ENCODE assay signal across 8 cellular contexts in genomic region chr20:64327353-64328029, GRCh38.
DNase-seq lines count a peak whose midpoint lies in the region; ATAC-seq, FAIRE-seq and TF ChIP-seq lines count a peak whose summit lies in the region.
"Not testable (repeated sequence)": the region's sequence is repeated elsewhere in the genome, so short reads cannot be mapped to it uniquely, and the experiment has no call there.

No MANE protein-coding gene starts in this region.

- not testable (repeated sequence) for H3K27ac Mint-ChIP-seq in activated T-helper 1 cell treated with anti-CD3 and anti-CD28 coated beads, Interleukin-12 subunit alpha, Interleukin-12 subunit beta, Interleukin-2, Interleukin-4 antibody, amounts not matched to agents 30 ng/mL and 10 ng/mL and 1 ng/mL, durations not matched to agents 14 hours and 24 hours and 36 hours; nephron

- CTCF ChIA-PET in H1 (lab: Charles Lee; ENCODE audit: partially characterized antibody), result not testable (repeated sequence)

- H2AFZ ChIP-seq in H1 (ENCODE audit: low read length), result not testable (repeated sequence)

- H3K23ac ChIP-seq in H1 (ENCODE audit: insufficient read length), result not testable (repeated sequence)

- not testable (repeated sequence) for H2BK5ac ChIP-seq in H1 (ENCODE audit: low read depth, low read length)

- not testable (repeated sequence) for H3K4ac ChIP-seq in H1 (replicated peaks; ENCODE audit: insufficient read length, low read depth, low read length)

- H2BK15ac ChIP-seq in H1 (ENCODE audit: low read length), result not testable (repeated sequence)

- not testable (repeated sequence) for H3K18ac ChIP-seq in H1 (ENCODE audit: extremely low read depth, low read length)

- not testable (repeated sequence) for H3K9me3 Mint-ChIP-seq in activated T-helper 1 cell treated with anti-CD3 and anti-CD28 coated beads, Interleukin-12 subunit alpha, Interleukin-12 subunit beta, Interleukin-2, Interleukin-4 antibody, amounts not matched to agents 30 ng/mL and 10 ng/mL and 1 ng/mL, durations not matched to agents 14 hours and 24 hours and 36 hours; nephron

- TF ChIP-seq RAD21 in H1 (IDR thresholded peaks at IDR 0.05 in 1 of 2, conservative IDR thresholded peaks at IDR 0.05 in 1 of 2; ENCODE audit: low read depth in 2 of 2, low read length in 2 of 2), result not testable (repeated sequence)

- POLR2A ChIA-PET in H1 (lab: Charles Lee; ENCODE audit: partially characterized antibody), result not testable (repeated sequence)

- H4K8ac ChIP-seq in H1 (ENCODE audit: extremely low read depth, insufficient read depth, low read length), result not testable (repeated sequence)

- not testable (repeated sequence) for TF ChIP-seq POLR2A in H1 (IDR thresholded peaks at IDR 0.05; ENCODE audit: control extremely low read depth in 1 of 2, low read depth in 2 of 2, low read length in 2 of 2)

- H3K56ac ChIP-seq in H1 (replicated peaks; ENCODE audit: insufficient read length, low read depth, low read length), result not testable (repeated sequence)

- not testable (repeated sequence) for H3K23me2 ChIP-seq in H1 (ENCODE audit: low read depth, low read length)

- H3K4me1 Mint-ChIP-seq in activated T-helper 1 cell treated with anti-CD3 and anti-CD28 coated beads, Interleukin-12 subunit alpha, Interleukin-12 subunit beta, Interleukin-2, Interleukin-4 antibody, amounts not matched to agents 30 ng/mL and 10 ng/mL and 1 ng/mL, durations not matched to agents 14 hours and 24 hours and 36 hours (ENCODE audit: low read depth); nephron: not testable (repeated sequence)

- intact Hi-C loops in activated T-helper 1 cell treated with anti-CD3 and anti-CD28 coated beads, Interleukin-12 subunit alpha, Interleukin-12 subunit beta, Interleukin-2, Interleukin-4 antibody, amounts not matched to agents 30 ng/mL and 10 ng/mL and 1 ng/mL, durations not matched to agents 14 hours and 24 hours and 36 hours (cut with micrococcal nuclease); upper lobe of right lung (cut with DNase I): not testable (repeated sequence)

- ATAC-seq in HG03139 (IDR thresholded peaks at IDR 0.05; ENCODE audit: unreplicated experiment) (peak; percentile 50), upper lobe of right lung (peak; percentile 98)

- H3K27ac ChIP-seq in H1 (ENCODE audit: low read depth, low read length); upper lobe of right lung: not testable (repeated sequence)

- not testable (repeated sequence) for H4K91ac ChIP-seq in H1 (replicated peaks; ENCODE audit: insufficient read length, low read length)

- H2BK120ac ChIP-seq in H1 (replicated peaks; ENCODE audit: low read depth, low read length), result not testable (repeated sequence)

- peak overlapping the region in 1 of 4 experiments; percentile 38; a peak in 2 of 8 replicates for H3K4me3 ChIP-seq in H1 (ENCODE audit: extremely low read depth in 1 of 4, insufficient read depth in 2 of 4, low read depth in 3 of 4, low read length in 4 of 4)
- peak overlapping the region; percentile 43; the same call in 1 of the 2 replicates for H3K4me3 ChIP-seq in iPS-18c (ENCODE audit: insufficient read depth, low read depth, low read length)
- not testable (repeated sequence) for H3K4me3 ChIP-seq in upper lobe of right lung

- not testable (repeated sequence) for TF ChIP-seq EP300 in H1 (IDR thresholded peaks at IDR 0.05; ENCODE audit: borderline replicate concordance in 1 of 2, low read depth in 2 of 2, low read length in 2 of 2)

- H3K79me2 ChIP-seq in H1 (ENCODE audit: control insufficient read depth in 1 of 2, insufficient read depth in 2 of 2, low read length in 2 of 2), result not testable (repeated sequence)

- not testable (repeated sequence) for TF ChIP-seq CTCF in H1 (IDR thresholded peaks at IDR 0.05; ENCODE audit: control extremely low read depth in 1 of 3, insufficient read depth in 1 of 3, low read depth in 1 of 3, low read length in 3 of 3); nephron (IDR thresholded peaks at IDR 0.05; ENCODE audit: unreplicated experiment in 3 of 3); upper lobe of right lung (IDR thresholded peaks at IDR 0.05)

- not testable (repeated sequence) for H4K20me1 ChIP-seq in H1 (replicated peaks in 1 of 2; ENCODE audit: control insufficient read depth in 1 of 2, insufficient read depth in 2 of 2, low read length in 2 of 2)

- not testable (repeated sequence) for H3K27me3 Mint-ChIP-seq in activated T-helper 1 cell treated with anti-CD3 and anti-CD28 coated beads, Interleukin-12 subunit alpha, Interleukin-12 subunit beta, Interleukin-2, Interleukin-4 antibody, amounts not matched to agents 30 ng/mL and 10 ng/mL and 1 ng/mL, durations not matched to agents 14 hours and 24 hours and 36 hours (ENCODE audit: insufficient read depth)
- H3K27me3 Mint-ChIP-seq in nephron (ENCODE audit: low read depth), result peaks cover 52% of the 10 kb centered on the region

- not testable (repeated sequence) for H2BK20ac ChIP-seq in H1 (ENCODE audit: low read length)

- H2BK12ac ChIP-seq in H1 (ENCODE audit: low read depth, low read length), result not testable (repeated sequence)

- not testable (repeated sequence) for H4K5ac ChIP-seq in H1 (ENCODE audit: insufficient read length, low read depth, low read length)

- not testable (repeated sequence) for H3K79me1 ChIP-seq in H1 (ENCODE audit: low read depth, low read length)

- H3K14ac ChIP-seq in H1 (ENCODE audit: insufficient read length), result not testable (repeated sequence)

- not testable (repeated sequence) for H3K36me3 ChIP-seq in H1 (ENCODE audit: control insufficient read depth in 2 of 4, insufficient read depth in 4 of 4, low read length in 3 of 4); upper lobe of right lung

- H3K9ac ChIP-seq in H1 (replicated peaks in 1 of 4; ENCODE audit: extremely low read depth in 1 of 4, low read depth in 3 of 4, low read length in 3 of 4), result not testable (repeated sequence)

- not testable (repeated sequence) for H3K36me3 Mint-ChIP-seq in activated T-helper 1 cell treated with anti-CD3 and anti-CD28 coated beads, Interleukin-12 subunit alpha, Interleukin-12 subunit beta, Interleukin-2, Interleukin-4 antibody, amounts not matched to agents 30 ng/mL and 10 ng/mL and 1 ng/mL, durations not matched to agents 14 hours and 24 hours and 36 hours (ENCODE audit: low read depth); nephron (ENCODE audit: low read depth)

- peak; percentile 36 for DNase-seq in EH (ENCODE audit: low read depth)
- peak; percentile 20 for DNase-seq in NCI-H748 (lab: John Stamatoyannopoulos, UW; ENCODE audit: unreplicated experiment)
- peak; percentile 2 for DNase-seq in activated T-helper 1 cell treated with anti-CD3 and anti-CD28 coated beads, Interleukin-12 subunit alpha, Interleukin-12 subunit beta, Interleukin-2, Interleukin-4 antibody, amounts not matched to agents 30 ng/mL and 10 ng/mL and 1 ng/mL, durations not matched to agents 14 hours and 24 hours and 36 hours (ENCODE audit: low spot score)
- DNase-seq in H1 (ENCODE audit: low read depth in 1 of 2, low spot score in 2 of 2), result peak in 1 of 2 experiments; percentile 50
- not testable (repeated sequence) for DNase-seq in upper lobe of right lung

- not testable (repeated sequence) for H3K4me1 ChIP-seq in H1 (replicated peaks in 1 of 4; ENCODE audit: control insufficient read depth in 3 of 4, insufficient read depth in 4 of 4, low read length in 3 of 4); upper lobe of right lung

- H3K4me2 ChIP-seq in H1 (ENCODE audit: insufficient read depth in 1 of 2, low read depth in 2 of 2, low read length in 2 of 2), result peak overlapping the region; percentile 39 to 53; a peak in 3 of 4 replicates

- H2AK5ac ChIP-seq in H1 (ENCODE audit: low read depth, low read length), result not testable (repeated sequence)

- H3K4me3 Mint-ChIP-seq in activated T-helper 1 cell treated with anti-CD3 and anti-CD28 coated beads, Interleukin-12 subunit alpha, Interleukin-12 subunit beta, Interleukin-2, Interleukin-4 antibody, amounts not matched to agents 30 ng/mL and 10 ng/mL and 1 ng/mL, durations not matched to agents 14 hours and 24 hours and 36 hours, result not testable (repeated sequence)
- peak overlapping the region in 2 of 3 experiments; percentile 36 to 43 for H3K4me3 Mint-ChIP-seq in nephron

- not testable (repeated sequence) for H3K27me3 ChIP-seq in H1 (replicated peaks in 1 of 4; ENCODE audit: control insufficient read depth in 3 of 4, extremely low read depth in 1 of 4, insufficient read depth in 3 of 4, low read length in 3 of 4)
- H3K27me3 ChIP-seq in upper lobe of right lung, result peaks cover 17% of the 10 kb centered on the region

- H3K9me3 ChIP-seq in H1 (ENCODE audit: insufficient read depth in 2 of 2, low read depth in 1 of 2, low read length in 1 of 2); iPS-18c (ENCODE audit: control insufficient read depth, insufficient read depth, low read length); upper lobe of right lung: not testable (repeated sequence)

- FAIRE-seq in H1 (lab: Jason Lieb, UNC), result not testable (repeated sequence)

- 0% methylated on average over 1 of the region's 60 CpGs; no CpG with 5 or more reads in 1 of the 2 experiments for WGBS in H1 (ENCODE audit: extremely low coverage in 1 of 2, insufficient coverage in 1 of 2, insufficient read length in 1 of 2, insufficient replicate concordance in 2 of 2, low coverage in 1 of 2, low lambda C conversion rate in 2 of 2, missing lambda C conversion rate in 1 of 2), 2 experiments

TF ChIP-seq in H1, 55 proteins besides CTCF, POLR2A, EP300 and RAD21:
- peak in 1 of 2 experiments; percentile 57; a peak in 1 of 4 replicates for TF ChIP-seq SIN3A (conservative IDR thresholded peaks at IDR 0.05 in 1 of 2, IDR thresholded peaks at IDR 0.05 in 1 of 2; ENCODE audit: low read depth in 1 of 2, low read length in 2 of 2)
